Comparison of ENCODE assay signal across 17 cellular contexts in the genomic region with DNA sequence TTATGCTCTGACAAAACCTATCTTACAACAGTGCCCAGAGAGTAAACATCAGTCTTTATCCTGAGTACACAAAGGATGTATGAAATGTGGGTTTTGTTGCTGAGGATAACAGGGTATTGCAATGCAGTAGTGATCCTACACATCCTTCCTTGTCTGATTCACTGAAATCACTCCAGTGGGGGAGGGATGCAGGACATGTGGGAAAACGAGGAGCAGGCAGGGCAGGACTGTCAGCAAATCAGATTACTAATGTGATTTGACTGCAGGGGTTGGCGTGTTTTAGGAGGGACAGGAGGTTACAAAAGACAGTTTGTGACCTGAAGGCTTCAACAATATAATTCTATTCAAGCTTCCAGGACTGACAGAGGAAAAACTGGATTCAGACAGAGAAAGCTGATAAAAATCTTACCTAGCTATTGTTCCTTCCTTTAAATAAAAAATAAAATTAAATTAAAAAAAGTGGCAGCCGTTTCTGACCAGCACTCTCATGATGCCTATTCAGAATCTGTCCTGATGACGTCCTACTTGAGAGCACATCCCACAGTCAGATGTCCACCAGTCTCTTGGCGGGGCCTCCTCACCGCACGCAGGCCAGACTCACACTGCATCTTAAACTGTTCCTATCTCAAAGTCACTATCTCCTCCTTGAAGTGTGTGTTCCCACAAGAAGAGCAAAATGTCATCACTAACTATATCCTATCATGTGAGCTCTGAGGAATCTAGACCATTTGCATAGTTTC. TPM values are rescaled to one million over a fixed set of nuclear protein-coding genes. Genes with fewer than 3 reads are reported as not detected.
DNase-seq lines count a peak whose midpoint lies in the region; ATAC-seq and TF ChIP-seq lines count a peak whose summit lies in the region.
"Had no signal": no experiment of that assay in that cellular context is flagged by ENCODE, and none has a peak within 500 bp of the region (broad histone marks: within the 10 kb centered on the region; RNA-seq: fewer than 3 reads in every experiment).

No MANE protein-coding gene starts in this region.

- H3K4me2 ChIP-seq in IMR-90 (ENCODE audit: low read depth, low read length) = peak overlapping the region; percentile 41; the same call in 1 of the 2 replicates
- H3K4me2 ChIP-seq in neuronal stem cell (ENCODE audit: insufficient read depth, low read length, poor library complexity, severe bottlenecking) = no peak overlapping the region

- peak overlapping the region in 1 of 2 experiments; percentile 63; a peak in 2 of 4 replicates for H4K8ac ChIP-seq in IMR-90 (ENCODE audit: low read depth in 2 of 2, low read length in 2 of 2)
- H4K8ac ChIP-seq in neuronal stem cell (ENCODE audit: low read depth, low read length) = no peak overlapping the region

- TF ChIP-seq EP300 in gastroesophageal sphincter (IDR thresholded peaks at IDR 0.05) = no peak

- no peaks in the 10 kb centered on the region for H4K20me1 ChIP-seq in IMR-90 (ENCODE audit: insufficient read depth, low read length)

- 92% methylated on average over 4 of the region's 7 CpGs; no CpG with 5 or more reads in 1 of the 2 experiments for WGBS in IMR-90 (ENCODE audit: extremely low coverage in 2 of 2, insufficient read length in 1 of 2), 2 experiments
- WGBS in gastroesophageal sphincter (ENCODE audit: low coverage in 1 of 2), 2 donors = 62 to 69% methylated on average over 6 to 7 of the region's 7 CpGs
- WGBS in neuronal stem cell (ENCODE audit: extremely low coverage in 2 of 2, insufficient read length in 2 of 2, insufficient replicate concordance in 1 of 2), 2 donors = no CpG with 5 or more reads among the region's 7 CpGs

- ATAC-seq in IMR-90 (ENCODE audit: low read depth) (peak; percentile 61), gastroesophageal sphincter (no peak)
- ATAC-seq: CD8-positive, alpha-beta T cell; naive thymus-derived CD8-positive, alpha-beta T cell had no signal

- H3K9me3 ChIP-seq in IMR-90 (ENCODE audit: control insufficient read depth, insufficient read depth, low read length) (no peaks in the 10 kb centered on the region), adipocyte (ENCODE audit: control insufficient read depth, low read length) (no peaks in the 10 kb centered on the region), gastroesophageal sphincter (no peaks in the 10 kb centered on the region), neuronal stem cell (replicated peaks in 1 of 2; ENCODE audit: control insufficient read depth in 2 of 2, insufficient read depth in 1 of 2, low read depth in 1 of 2, low read length in 2 of 2) (peaks cover 0 to 6% of the 10 kb centered on the region in 2 donors)
- H3K9me3 ChIP-seq: thoracic aorta had no signal

- in situ Hi-C loops in IMR-90 (cut with MboI; ENCODE audit: low sequenced_read_pairs) = no loop called here

- no peak overlapping the region for H2AK9ac ChIP-seq in IMR-90 (replicated peaks; ENCODE audit: low read depth, low read length, poor library complexity)

- H3K79me1 ChIP-seq in IMR-90 (ENCODE audit: low read depth in 1 of 2, low read length in 2 of 2) = peaks cover 29 to 74% of the 10 kb centered on the region in 2 experiments
- no peaks in the 10 kb centered on the region for H3K79me1 ChIP-seq in neuronal stem cell (ENCODE audit: low read depth, low read length)

- TF ChIP-seq POLR2A in IMR-90 (IDR thresholded peaks at IDR 0.05; ENCODE audit: low read depth, low read length) (no peak), gastroesophageal sphincter (IDR thresholded peaks at IDR 0.05) (no peak)

- intact Hi-C loops in IMR-90 (cut with micrococcal nuclease) = no loop called here

- no peak overlapping the region for H2AFZ ChIP-seq in IMR-90 (replicated peaks; ENCODE audit: low read length, poor library complexity)
- H2AFZ ChIP-seq in neuronal stem cell (ENCODE audit: low read length) = no peak overlapping the region

- no peak for TF ChIP-seq RAD21 in IMR-90 (IDR thresholded peaks at IDR 0.05; ENCODE audit: low read length)

- no peak for TF ChIP-seq CTCF in IMR-90 (conservative IDR thresholded peaks at IDR 0.05; ENCODE audit: low read depth, low read length)
- TF ChIP-seq CTCF in gastroesophageal sphincter (IDR thresholded peaks at IDR 0.05) = no peak

- TSS peak; percentile 69 for BruUV-seq in IMR-90 (replicated peaks; lab: Mats Ljungman, UMichigan)

- H3K36me3 ChIP-seq in IMR-90 (ENCODE audit: control insufficient read depth, insufficient read depth, low read length) = peaks cover 35% of the 10 kb centered on the region
- H3K36me3 ChIP-seq in adipocyte (ENCODE audit: control insufficient read depth, insufficient read depth, low read length, severe bottlenecking) = peaks cover 78% of the 10 kb centered on the region
- peaks cover 0 to 69% of the 10 kb centered on the region in 2 donors for H3K36me3 ChIP-seq in gastroesophageal sphincter
- H3K36me3 ChIP-seq in neuronal stem cell (replicated peaks in 1 of 2; ENCODE audit: control insufficient read depth in 2 of 2, insufficient read depth in 2 of 2, low read length in 2 of 2) = peaks cover 17 to 93% of the 10 kb centered on the region in 2 donors

- H3K18ac ChIP-seq in IMR-90 (ENCODE audit: low read depth, low read length) = peak overlapping the region; percentile 87
- no peak overlapping the region for H3K18ac ChIP-seq in neuronal stem cell (ENCODE audit: low read length)

- H3K23ac ChIP-seq in IMR-90 (ENCODE audit: low read depth, low read length) (peak overlapping the region; percentile 50; the same call in 1 of the 2 replicates), neuronal stem cell (ENCODE audit: low read depth, low read length, poor library complexity) (no peak overlapping the region)

- H3K14ac ChIP-seq in IMR-90 (replicated peaks; ENCODE audit: low read depth, low read length) = peak overlapping the region; percentile 57; the same call in 1 of the 2 replicates
- H3K14ac ChIP-seq in neuronal stem cell (ENCODE audit: low read length) = no peak overlapping the region

- peak overlapping the region; percentile 83 for H2BK5ac ChIP-seq in IMR-90 (ENCODE audit: low read depth, low read length, poor library complexity, severe bottlenecking)
- no peak overlapping the region for H2BK5ac ChIP-seq in neuronal stem cell (ENCODE audit: low read length)

- H3K4me3 ChIP-seq in IMR-90 (ENCODE audit: insufficient read depth, low read depth, low read length) (no peak overlapping the region), adipocyte (ENCODE audit: low read length) (no peak overlapping the region), gastroesophageal sphincter (no peak overlapping the region), neuronal stem cell (ENCODE audit: low read length in 2 of 2) (no peak overlapping the region)
- H3K4me3 ChIP-seq: skin epidermis, thoracic aorta had no signal

- POLR2A ChIA-PET in IMR-90 (lab: Charles Lee; ENCODE audit: unreplicated experiment) = no interaction called here

- no peak overlapping the region for H3K56ac ChIP-seq in IMR-90 (ENCODE audit: extremely low read depth, insufficient read depth, low read length)

- H3K9me1 ChIP-seq in IMR-90 (ENCODE audit: insufficient read depth, low read length) = peaks cover 41% of the 10 kb centered on the region

- peak overlapping the region; percentile 25 for H2BK20ac ChIP-seq in IMR-90 (ENCODE audit: low read depth, low read length)

- no peak overlapping the region for H2BK12ac ChIP-seq in neuronal stem cell (ENCODE audit: low read length)

- peak overlapping the region; percentile 70 for H3K4ac ChIP-seq in IMR-90 (ENCODE audit: low read depth, low read length)
- H3K4ac ChIP-seq in neuronal stem cell (ENCODE audit: low read length) = no peak overlapping the region

- peak overlapping the region; percentile 61 for H4K91ac ChIP-seq in IMR-90 (ENCODE audit: insufficient read depth, low read depth, low read length)
- H4K91ac ChIP-seq in neuronal stem cell (ENCODE audit: low read depth, low read length, poor library complexity) = no peak overlapping the region

- dilution Hi-C loops in IMR-90 (cut with HindIII; ENCODE audit: low sequenced_read_pairs, unreplicated experiment) = no loop called here

- peak overlapping the region; percentile 71; the same call in 1 of the 2 replicates for H3K27ac ChIP-seq in IMR-90 (ENCODE audit: insufficient read depth, low read length)
- peak overlapping the region in 3 of 4 donors; percentile 24 to 29 (median 27) for H3K27ac ChIP-seq in gastroesophageal sphincter
- H3K27ac ChIP-seq in neuronal stem cell (replicated peaks; ENCODE audit: low read length) = peak overlapping the region; percentile 13
- H3K27ac ChIP-seq: skin epidermis, thoracic aorta, WERI-Rb-1 had no signal

- H3K27me3 ChIP-seq in IMR-90 (ENCODE audit: control insufficient read depth, insufficient read depth, low read length) (no peaks in the 10 kb centered on the region), adipocyte (replicated peaks; ENCODE audit: control insufficient read depth, insufficient read depth, low read length) (no peaks in the 10 kb centered on the region), gastroesophageal sphincter (no peaks in the 10 kb centered on the region), neuronal stem cell (ENCODE audit: control insufficient read depth in 3 of 3, insufficient read depth in 3 of 3, low read depth in 1 of 3, low read length in 3 of 3) (no peaks in the 10 kb centered on the region)

- DNase-seq in IMR-90 = peak; percentile 58
- peak; percentile 39 for DNase-seq in adipocyte (ENCODE audit: low read depth)
- no peak for DNase-seq in neuronal stem cell (ENCODE audit: low spot score)
- no peak for DNase-seq in effector CD8-positive, alpha-beta T cell (lab: John Stamatoyannopoulos, UW)
- no peak for DNase-seq in NCI-H345 treated with DMSO at 0.1 percent for 48 hours (lab: John Stamatoyannopoulos, UW; ENCODE audit: unreplicated experiment)
- no peak for DNase-seq in NCI-H2227 treated with DMSO at 0.1 percent for 48 hours (lab: John Stamatoyannopoulos, UW)
- DNase-seq: activated naive CD4-positive, alpha-beta T cell treated with Interleukin-2 at 50 U/mL for 16 hours; CD8-positive, alpha-beta T cell; kidney; MV-4-11; naive thymus-derived CD8-positive, alpha-beta T cell; NCI-H510A; SHP77; WERI-Rb-1 had no signal

- H2AK5ac ChIP-seq in IMR-90 (ENCODE audit: low read depth, low read length) (peak overlapping the region; percentile 69), neuronal stem cell (ENCODE audit: low read depth, low read length) (no peak overlapping the region)

- H2BK120ac ChIP-seq in IMR-90 (ENCODE audit: low read depth, low read length) (peak overlapping the region; percentile 25; the same call in 1 of the 2 replicates), neuronal stem cell (ENCODE audit: low read depth, low read length) (no peak overlapping the region)

- CTCF ChIA-PET in IMR-90 (lab: Yijun Ruan, JAX) = no interaction called here

- H2BK15ac ChIP-seq in IMR-90 (ENCODE audit: low read depth, low read length) = no peak overlapping the region; the same call in 2 of the 3 replicates
- no peak overlapping the region for H2BK15ac ChIP-seq in neuronal stem cell (ENCODE audit: low read length)

- H3K4me1 ChIP-seq in IMR-90 (ENCODE audit: control insufficient read depth, insufficient read depth, low read length) (peaks cover 24% of the 10 kb centered on the region), adipocyte (ENCODE audit: control insufficient read depth, insufficient read depth, low read length) (peaks cover 20% of the 10 kb centered on the region), gastroesophageal sphincter (peaks cover 6 to 66% (median 9%) of the 10 kb centered on the region in 3 donors), neuronal stem cell (ENCODE audit: control insufficient read depth in 2 of 2, insufficient read depth in 1 of 2, low read depth in 1 of 2, low read length in 2 of 2) (peaks cover 22 to 24% of the 10 kb centered on the region in 2 donors)

- peak overlapping the region; percentile 65 for H4K5ac ChIP-seq in IMR-90 (ENCODE audit: low read depth, low read length)

- H3K9ac ChIP-seq in IMR-90 (ENCODE audit: low read depth, low read length) = no peak overlapping the region
- H3K9ac ChIP-seq in adipocyte (ENCODE audit: low read length) = no peak overlapping the region
- no peak overlapping the region for H3K9ac ChIP-seq in neuronal stem cell (ENCODE audit: low read depth, low read length, poor library complexity)

RNA-seq across cellular contexts. Expression of a gene that starts 50.6 kb away (rescaled TPM):
- total RNA-seq in IMR-90 (2012; rRNA removed) (0.28 and 0.36 TPM in 2 replicates), gastroesophageal sphincter (10 to 100 TPM; 13.4 to 52.8 (median 28.5) TPM)
- polyA plus RNA-seq in IMR-90 (2012; rRNA removed) = 1.3 and 1.9 TPM in 2 replicates
- polyA plus RNA-seq in IMR-90 (2012; cell fraction: cytosol; rRNA removed) = 0.51 and 3.8 TPM in 2 replicates
- polyA plus RNA-seq in IMR-90 (2012; cell fraction: nucleus; rRNA removed; ENCODE audit: low replicate concordance) = 1.5 and 2.2 TPM in 2 replicates
- 18.7 TPM for polyA plus RNA-seq in neuronal stem cell (2013, experiment 1 of 2)
- polyA plus RNA-seq in neuronal stem cell (2013, experiment 2 of 2) = 21.3 TPM

Comparison
In these comparisons a context has a peak if more than half of its experiments do, and no peak if none do; other contexts are left out.
1. DNase-seq: peak in IMR-90 (single experiment) and adipocyte (single experiment); none in neuronal stem cell (single experiment), effector CD8-positive, alpha-beta T cell (single experiment), NCI-H345 treated with DMSO at 0.1 percent for 48 hours (single experiment) and NCI-H2227 treated with DMSO at 0.1 percent for 48 hours (single experiment).
2. H3K27ac ChIP-seq: peak in every context shown above with its lines; median percentile 71 in IMR-90; 27 in gastroesophageal sphincter; 13 in neuronal stem cell.
3. RNA of a gene that starts 50.6 kb away (total RNA-seq): 13.4 to 52.8 TPM in gastroesophageal sphincter; 0.28 to 0.36 TPM in IMR-90; every median in the first group is over 10 times any median in the second.